In genomic region chr10:64379898-64380297, GRCh38 we compare ENCODE assay signal across 1 cellular context.
TF ChIP-seq lines count a peak whose summit lies in the region.

No MANE protein-coding gene starts in this region.

TF ChIP-seq in GM23338, 12 proteins besides CTCF, POLR2A, EP300 and RAD21 (continued from another document):
- TF ChIP-seq, protein P1, sequence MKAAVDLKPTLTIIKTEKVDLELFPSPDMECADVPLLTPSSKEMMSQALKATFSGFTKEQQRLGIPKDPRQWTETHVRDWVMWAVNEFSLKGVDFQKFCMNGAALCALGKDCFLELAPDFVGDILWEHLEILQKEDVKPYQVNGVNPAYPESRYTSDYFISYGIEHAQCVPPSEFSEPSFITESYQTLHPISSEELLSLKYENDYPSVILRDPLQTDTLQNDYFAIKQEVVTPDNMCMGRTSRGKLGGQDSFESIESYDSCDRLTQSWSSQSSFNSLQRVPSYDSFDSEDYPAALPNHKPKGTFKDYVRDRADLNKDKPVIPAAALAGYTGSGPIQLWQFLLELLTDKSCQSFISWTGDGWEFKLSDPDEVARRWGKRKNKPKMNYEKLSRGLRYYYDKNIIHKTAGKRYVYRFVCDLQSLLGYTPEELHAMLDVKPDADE (IDR thresholded peaks at IDR 0.05) = no peak
- no peak for TF ChIP-seq ZNF114 (CRISPR knock-in tag; IDR thresholded peaks at IDR 0.05)
- TF ChIP-seq REST (IDR thresholded peaks at IDR 0.05; ENCODE audit: unreplicated experiment) = no peak
- no peak for TF ChIP-seq CREB1 (CRISPR knock-in tag; IDR thresholded peaks at IDR 0.05; ENCODE audit: low read depth)
- TF ChIP-seq ZNF331 (CRISPR knock-in tag; IDR thresholded peaks at IDR 0.05; ENCODE audit: low read depth) = no peak
- TF ChIP-seq POLR2AphosphoS5 (IDR thresholded peaks at IDR 0.05; ENCODE audit: low read depth) = no peak
- TF ChIP-seq JUNB (IDR thresholded peaks at IDR 0.05; ENCODE audit: unreplicated experiment) = no peak
